Comparison of ENCODE assay signal across 8 cellular contexts in the genomic region with DNA sequence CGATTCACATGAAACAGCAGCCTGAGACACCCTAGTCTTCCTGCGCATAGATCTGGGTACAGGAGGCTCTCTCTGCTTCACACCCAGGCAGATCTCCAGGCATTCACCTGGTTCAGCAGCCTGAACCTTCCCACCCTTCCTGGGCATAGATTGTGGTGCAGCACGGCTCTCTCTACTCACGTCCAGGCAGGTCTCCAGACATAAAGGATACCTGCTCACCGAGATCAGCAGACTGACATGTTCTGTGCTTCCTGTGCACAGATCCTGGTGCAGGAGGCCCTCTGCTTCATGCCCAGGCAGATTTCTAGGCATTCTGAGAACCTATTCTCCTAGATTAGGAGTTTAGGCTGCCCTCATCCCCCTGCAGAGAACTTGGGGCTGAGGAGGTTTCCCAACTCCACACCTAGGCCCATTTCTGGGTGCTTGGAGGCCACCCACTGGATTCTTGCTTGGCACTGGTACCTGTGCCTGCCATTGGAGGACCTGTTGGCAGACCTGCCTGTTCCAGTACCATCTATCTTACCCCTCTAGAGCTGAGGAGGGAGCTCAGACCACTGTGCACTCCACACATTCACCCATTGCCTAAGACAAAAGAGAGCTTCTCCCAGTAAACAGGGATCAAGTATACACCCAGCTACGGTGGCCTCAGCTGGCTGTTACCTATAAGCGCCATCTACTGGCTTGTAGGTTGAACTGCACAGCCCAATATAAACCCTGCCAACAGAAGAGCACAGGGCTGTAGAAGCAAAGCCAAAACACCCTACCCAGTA. TPM values are rescaled to one million over a fixed set of nuclear protein-coding genes. Genes with fewer than 3 reads are reported as not detected.
DNase-seq lines count a peak whose midpoint lies in the region; ATAC-seq and TF ChIP-seq lines count a peak whose summit lies in the region.

No MANE protein-coding gene starts in this region.

- peak; percentile 88 for TF ChIP-seq CTCF in OCI-LY1 (IDR thresholded peaks at IDR 0.05; ENCODE audit: low read length)

- H3K36me3 Mint-ChIP-seq in activated CD4-positive, alpha-beta memory T cell treated with anti-CD3 and anti-CD28 coated beads for 36 hours = no peaks in the 10 kb centered on the region

- H3F3A ChIP-seq in OCI-LY1 (ENCODE audit: insufficient read depth, low read length) = no peaks in the 10 kb centered on the region

- peak overlapping the region; percentile 40 for H3K27ac ChIP-seq in OCI-LY1 (ENCODE audit: low read depth, low read length, poor library complexity, severe bottlenecking)

- no peaks in the 10 kb centered on the region for H3K4me1 Mint-ChIP-seq in activated CD4-positive, alpha-beta memory T cell treated with anti-CD3 and anti-CD28 coated beads for 36 hours (ENCODE audit: low read depth)

- no peaks in the 10 kb centered on the region for H3K79me2 ChIP-seq in OCI-LY1 (ENCODE audit: insufficient read depth, low read length)

- no peaks in the 10 kb centered on the region for H3K27me3 ChIP-seq in OCI-LY1 (ENCODE audit: insufficient read depth, low read length)

- no peaks in the 10 kb centered on the region for H4K20me1 ChIP-seq in OCI-LY1 (ENCODE audit: insufficient read depth, low read length)

- DNase-seq in DMS53 treated with DMSO at 0.1 percent for 48 hours (lab: John Stamatoyannopoulos, UW; ENCODE audit: unreplicated experiment) (peak; percentile 65), glomerular visceral epithelial cell (ENCODE audit: extremely low spot score) (peak; percentile 38), mesenteric fat pad (ENCODE audit: low spot score) (no peak), KG1 (lab: John Stamatoyannopoulos, UW) (no peak)
- DNase-seq in activated CD4-positive, alpha-beta memory T cell treated with anti-CD3 and anti-CD28 coated beads for 36 hours = no peak

- H3K36me3 ChIP-seq in OCI-LY1 (ENCODE audit: insufficient read depth, low read length) = no peaks in the 10 kb centered on the region

- H3K4me3 Mint-ChIP-seq in activated CD4-positive, alpha-beta memory T cell treated with anti-CD3 and anti-CD28 coated beads for 36 hours = no peak overlapping the region

- H3K9me3 ChIP-seq in OCI-LY1 (ENCODE audit: low read length) = no peaks in the 10 kb centered on the region

- H3K4me2 ChIP-seq in OCI-LY1 (ENCODE audit: low read length) = no peak overlapping the region

- H3K4me1 ChIP-seq in OCI-LY1 (ENCODE audit: insufficient read depth, low read length, severe bottlenecking) = peaks cover 27% of the 10 kb centered on the region

- H3K9ac ChIP-seq in OCI-LY1 (ENCODE audit: low read length) = no peak overlapping the region

- no peak overlapping the region for H2AFZ ChIP-seq in OCI-LY1 (ENCODE audit: low read length)

- H3K27me3 Mint-ChIP-seq in activated CD4-positive, alpha-beta memory T cell treated with anti-CD3 and anti-CD28 coated beads for 36 hours = no peaks in the 10 kb centered on the region

- CTCF ChIA-PET in activated CD4-positive, alpha-beta memory T cell treated with anti-CD3 and anti-CD28 coated beads for 36 hours (lab: Charles Lee) = interaction anchor here (1.8 kb wide), 1 partner anchor 8 kb away, joined by 4 read pairs; no protein-coding TSS in a partner anchor

- intact Hi-C loops in activated CD4-positive, alpha-beta memory T cell treated with anti-CD3 and anti-CD28 coated beads for 36 hours (cut with micrococcal nuclease) = loop anchor here (2.0 to 5.0 kb wide), 2 partner anchors 232 to 577 kb away; no protein-coding TSS in a partner anchor

- ATAC-seq in GM18907 (IDR thresholded peaks at IDR 0.05; ENCODE audit: unreplicated experiment) = peak; percentile 97
- ATAC-seq in HG03060 (IDR thresholded peaks at IDR 0.05; ENCODE audit: low read depth, unreplicated experiment) = peak; percentile 83

- no peak overlapping the region for H3K27ac Mint-ChIP-seq in activated CD4-positive, alpha-beta memory T cell treated with anti-CD3 and anti-CD28 coated beads for 36 hours

- H3K4me3 ChIP-seq in OCI-LY1 (ENCODE audit: low read depth, low read length, poor library complexity, severe bottlenecking) = no peak overlapping the region

- H3K9me2 ChIP-seq in OCI-LY1 (ENCODE audit: low read depth, low read length) = no peaks in the 10 kb centered on the region

- POLR2A ChIA-PET in activated CD4-positive, alpha-beta memory T cell treated with anti-CD3 and anti-CD28 coated beads for 36 hours (lab: Charles Lee) = no interaction called here

- H3K9me3 Mint-ChIP-seq in activated CD4-positive, alpha-beta memory T cell treated with anti-CD3 and anti-CD28 coated beads for 36 hours = peaks cover 33% of the 10 kb centered on the region

RNA-seq across cellular contexts. Expression of gene GARIN6, which starts 28.0 kb away (rescaled TPM):
- total RNA-seq in mesenteric fat pad = not detected
- not detected for total RNA-seq in activated CD4-positive, alpha-beta memory T cell treated with anti-CD3 and anti-CD28 coated beads for 36 hours

Comparison
In these comparisons a context has a peak if more than half of its experiments do, and no peak if none do; other contexts are left out.
1. DNase-seq: peak in DMS53 treated with DMSO at 0.1 percent for 48 hours (single experiment) and glomerular visceral epithelial cell (single experiment); none in mesenteric fat pad (single experiment), KG1 (single experiment) and activated CD4-positive, alpha-beta memory T cell treated with anti-CD3 and anti-CD28 coated beads for 36 hours (single experiment).